Comparison of ENCODE assay signal across 8 cellular contexts in the genomic region with DNA sequence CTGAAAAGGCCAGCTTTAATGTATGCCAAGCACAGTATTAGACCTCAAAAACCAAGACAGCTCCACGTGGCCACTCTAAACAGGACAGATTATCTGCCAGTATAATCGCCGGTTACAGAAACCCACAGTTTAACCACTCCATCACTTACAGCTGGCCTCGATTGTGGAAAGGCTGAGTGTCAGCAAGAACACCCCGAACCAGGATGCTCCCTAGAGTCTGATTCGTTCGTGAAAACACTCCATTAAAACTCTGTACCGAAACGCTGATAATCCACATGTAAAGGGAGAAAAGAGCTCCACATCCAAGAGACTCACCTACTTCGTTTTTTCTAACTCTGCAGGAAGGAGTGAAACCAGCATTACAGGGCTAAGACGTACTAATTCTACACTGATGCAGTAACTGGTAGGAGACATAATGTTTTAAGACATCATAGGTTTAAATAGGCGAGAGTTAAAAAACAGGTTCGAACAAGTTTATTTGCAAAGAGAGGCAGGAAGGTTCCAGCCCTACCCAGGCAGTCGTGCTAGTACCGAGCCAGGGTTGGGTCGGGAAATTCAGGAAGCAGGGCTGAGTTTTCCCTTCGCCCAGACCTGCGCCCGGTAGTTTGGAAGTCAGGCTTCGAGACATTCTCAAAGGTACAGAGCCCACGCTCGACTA. TPM values are rescaled to one million over a fixed set of nuclear protein-coding genes. Genes with fewer than 3 reads are reported as not detected.
DNase-seq lines count a peak whose midpoint lies in the region; ATAC-seq and TF ChIP-seq lines count a peak whose summit lies in the region.

No MANE protein-coding gene starts in this region.

- in situ Hi-C loops in Panc1 (cut with HindIII; ENCODE audit: low pct_unique_long_range_greater_than_20kb, low sequenced_read_pairs), result no loop called here

- BruUV-seq in Panc1 (replicated peaks; lab: Mats Ljungman, UMichigan), result no TSS peak

- intact Hi-C loops in Panc1 (cut with micrococcal nuclease; ENCODE audit: unreplicated experiment), result no loop called here
- intact Hi-C loops in lower leg skin (cut with DNase I; ENCODE audit: low total_unique reads), result no loop called here

- peaks cover 5% of the 10 kb centered on the region; the same call in 1 of the 2 replicates for H3K36me3 ChIP-seq in Panc1 (ENCODE audit: control insufficient read depth, insufficient read depth, low read length)

- H3K27ac ChIP-seq in Panc1 (ENCODE audit: low read length), result peak overlapping the region; percentile 83
- H3K27ac ChIP-seq in coronary artery, result peak overlapping the region; percentile 77 to 97
- peak overlapping the region; percentile 82 for H3K27ac ChIP-seq in substantia nigra (ENCODE audit: low read depth, low read length, poor library complexity, severe bottlenecking)

- ATAC-seq in Panc1, result peak; percentile 14
- no peak for ATAC-seq in HG03095 (IDR thresholded peaks at IDR 0.05; ENCODE audit: unreplicated experiment)

- TF ChIP-seq POLR2A in lower leg skin (IDR thresholded peaks at IDR 0.05), result no peak

- POLR2A ChIA-PET in Panc1 (lab: Charles Lee), result interaction anchor here (0.6 kb wide), 1 partner anchor 158 kb away, joined by 5 read pairs; no protein-coding TSS in a partner anchor

- no peaks in the 10 kb centered on the region for H3K27me3 ChIP-seq in Panc1 (ENCODE audit: control insufficient read depth, insufficient read depth, low read length)

- H3K4me3 ChIP-seq in Panc1 (ENCODE audit: low read depth in 2 of 2, low read length in 2 of 2) (peak overlapping the region; percentile 90 to 93), coronary artery (peak overlapping the region; percentile 86), lower leg skin (ENCODE audit: low read depth, poor library complexity, severe bottlenecking) (peak overlapping the region; percentile 47)

- peaks cover 33% of the 10 kb centered on the region for H3K4me1 ChIP-seq in Panc1 (ENCODE audit: control insufficient read depth, insufficient read depth, low read length)

- peak; percentile 31 to 38 for DNase-seq in stimulated activated CD4-positive, alpha-beta T cell treated with anti-CD3 and anti-CD28 coated beads, Interleukin-2, amount 100 ng/mL, for 24 hours
- no peak for DNase-seq in stimulated activated CD4-positive, alpha-beta T cell treated with anti-CD3 and anti-CD28 coated beads, Interleukin-12 subunit alpha, Interleukin-12 subunit beta, amount 100 ng/mL, for 4 hours
- no peak for DNase-seq in Panc1 (ENCODE audit: low read depth, low spot score)
- DNase-seq in coronary artery (ENCODE audit: low spot score), result no peak
- DNase-seq in lower leg skin (ENCODE audit: low spot score in 2 of 2), result peak; percentile 48 to 89
- peak in 16 of 49 donors; percentile 6 to 67 (median 20) for DNase-seq in substantia nigra (lab: John Stamatoyannopoulos, UW)
- DNase-seq in DMS53 treated with DMSO at 0.1 percent for 48 hours (lab: John Stamatoyannopoulos, UW; ENCODE audit: unreplicated experiment), result no peak

- TF ChIP-seq CTCF in Panc1 (IDR thresholded peaks at IDR 0.05) (no peak), coronary artery (IDR thresholded peaks at IDR 0.05) (no peak), lower leg skin (IDR thresholded peaks at IDR 0.05) (no peak)

- WGBS in lower leg skin, 2 donors, result 0 to 1% methylated on average over 22 of the region's 22 CpGs

- no peaks in the 10 kb centered on the region for H3K9me3 ChIP-seq in Panc1 (ENCODE audit: control insufficient read depth, insufficient read depth, low read depth, low read length)

- CTCF ChIA-PET in Panc1 (lab: Charles Lee), result interaction anchor here (0.6 to 1.2 kb wide), 2 partner anchors 138 to 163 kb away, joined by 3 read pairs; no protein-coding TSS in a partner anchor

RNA-seq across cellular contexts. Expression of gene SERINC5, which starts 1.0 kb away (rescaled TPM):
- 70.6 TPM for total RNA-seq in Panc1 (2021; ENCODE audit: unreplicated experiment)
- 28.0 TPM for polyA plus RNA-seq in Panc1 (2012; ENCODE audit: insufficient read length)
- total RNA-seq in lower leg skin, result 10 to 100 TPM; 49.6 to 61.4 (median 56.3) TPM

Comparison
In these comparisons a context has a peak if more than half of its experiments do, and no peak if none do; other contexts are left out.
1. DNase-seq: peak in stimulated activated CD4-positive, alpha-beta T cell treated with anti-CD3 and anti-CD28 coated beads, Interleukin-2, amount 100 ng/mL, for 24 hours (2 of 2) and lower leg skin (2 of 2); none in stimulated activated CD4-positive, alpha-beta T cell treated with anti-CD3 and anti-CD28 coated beads, Interleukin-12 subunit alpha, Interleukin-12 subunit beta, amount 100 ng/mL, for 4 hours (single experiment), Panc1 (single experiment), coronary artery (single experiment) and DMS53 treated with DMSO at 0.1 percent for 48 hours (single experiment).
2. Peak in every context shown above with its lines, with median percentiles within 50 percentile points of each other: H3K27ac ChIP-seq and H3K4me3 ChIP-seq.